ENCODE assay signal across 12 cellular contexts in the genomic region with DNA sequence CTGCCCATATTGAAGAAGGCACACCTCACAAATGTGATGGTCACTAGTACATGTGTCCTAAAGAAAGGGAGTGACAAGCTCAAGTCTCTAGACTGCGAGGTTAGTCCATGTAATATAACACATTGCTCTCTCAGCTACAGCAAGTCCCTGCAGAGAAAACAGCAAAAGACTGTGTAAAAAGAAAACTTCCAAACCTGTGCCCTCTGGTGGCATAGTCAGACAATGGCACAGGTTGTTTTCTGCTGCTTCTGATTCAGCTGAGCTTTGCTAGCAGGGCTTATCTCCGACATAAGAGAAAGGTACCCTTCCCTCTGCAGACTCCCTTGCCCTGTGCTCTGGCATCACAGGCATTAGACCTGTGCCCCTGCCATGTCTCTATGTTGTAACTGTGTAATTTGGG. TPM values are rescaled to one million over a fixed set of nuclear protein-coding genes. Genes with fewer than 3 reads are reported as not detected.
DNase-seq lines count a peak whose midpoint lies in the region; FAIRE-seq and TF ChIP-seq lines count a peak whose summit lies in the region.
"Had no signal": no experiment of that assay in that cellular context is flagged by ENCODE, and none has a peak within 500 bp of the region (broad histone marks: within the 10 kb centered on the region; RNA-seq: fewer than 3 reads in every experiment).

No MANE protein-coding gene starts in this region.

- H3K4me3 ChIP-seq in small intestine (ENCODE audit: low read depth in 1 of 2, low read length in 2 of 2) (no peak overlapping the region), coronary artery (no peak overlapping the region)

- H3K4me1 ChIP-seq in small intestine (ENCODE audit: control insufficient read depth in 2 of 2, insufficient read depth in 1 of 2, low read depth in 1 of 2, low read length in 1 of 2), result no peaks in the 10 kb centered on the region

- TF ChIP-seq CTCF in RWPE1 (conservative IDR thresholded peaks at IDR 0.05; ENCODE audit: low read depth) (no peak), glutamatergic neuron (IDR thresholded peaks at IDR 0.05; ENCODE audit: partially characterized antibody, unreplicated experiment) (peak; percentile 14), coronary artery (IDR thresholded peaks at IDR 0.05) (no peak)

- no peaks in the 10 kb centered on the region for H3K36me3 Mint-ChIP-seq in glutamatergic neuron (ENCODE audit: unreplicated experiment)
- H3K36me3 Mint-ChIP-seq: activated CD8-positive, alpha-beta memory T cell treated with anti-CD3 and anti-CD28 coated beads, Interleukin-2, amount 10 ng/mL, durations not matched to agents 7 days and 5 days had no signal

- CTCF ChIA-PET in RWPE1 (lab: Yijun Ruan, JAX), result interaction anchor here (0.7 kb wide), 1 partner anchor 1601 kb away, joined by 3 read pairs; no protein-coding TSS in a partner anchor

- POLR2A ChIA-PET in RWPE1 (lab: Yijun Ruan, JAX; ENCODE audit: low non-redundant PET), result no interaction called here

- H3K9me3 ChIP-seq in small intestine (ENCODE audit: control insufficient read depth, low read depth), result no peaks in the 10 kb centered on the region

- H3K4me1 Mint-ChIP-seq in glutamatergic neuron (ENCODE audit: low read depth, unreplicated experiment), result no peaks in the 10 kb centered on the region
- H3K4me1 Mint-ChIP-seq: activated CD8-positive, alpha-beta memory T cell treated with anti-CD3 and anti-CD28 coated beads, Interleukin-2, amount 10 ng/mL, durations not matched to agents 7 days and 5 days had no signal

- H3K36me3 ChIP-seq in small intestine (ENCODE audit: control insufficient read depth in 2 of 2, insufficient read depth in 2 of 2, low read length in 2 of 2), result no peaks in the 10 kb centered on the region

- H3K27me3 Mint-ChIP-seq in glutamatergic neuron (ENCODE audit: unreplicated experiment), result no peaks in the 10 kb centered on the region
- H3K27me3 Mint-ChIP-seq: activated CD8-positive, alpha-beta memory T cell treated with anti-CD3 and anti-CD28 coated beads, Interleukin-2, amount 10 ng/mL, durations not matched to agents 7 days and 5 days had no signal

- H3K4me3 Mint-ChIP-seq in glutamatergic neuron (ENCODE audit: unreplicated experiment), result no peak overlapping the region
- H3K4me3 Mint-ChIP-seq: activated CD8-positive, alpha-beta memory T cell treated with anti-CD3 and anti-CD28 coated beads, Interleukin-2, amount 10 ng/mL, durations not matched to agents 7 days and 5 days had no signal

- no peaks in the 10 kb centered on the region for H3K9me3 Mint-ChIP-seq in glutamatergic neuron (ENCODE audit: unreplicated experiment)

- no peaks in the 10 kb centered on the region for H3K27me3 ChIP-seq in small intestine (ENCODE audit: control insufficient read depth in 2 of 2, insufficient read depth in 2 of 2, low read length in 2 of 2)

- no peak overlapping the region for H3K27ac ChIP-seq in RWPE1
- no peak overlapping the region for H3K27ac ChIP-seq in small intestine (ENCODE audit: low read depth in 1 of 2, low read length in 1 of 2)
- no peak overlapping the region for H3K27ac ChIP-seq in coronary artery

- peak; percentile 2 for DNase-seq in NCI-H82 (lab: John Stamatoyannopoulos, UW)
- DNase-seq in NCI-H82 treated with DMSO at 0.1 percent for 48 hours (lab: John Stamatoyannopoulos, UW; ENCODE audit: unreplicated experiment), result no peak
- DNase-seq in RWPE1 (ENCODE audit: low spot score), result peak; percentile 1
- no peak for DNase-seq in glutamatergic neuron
- peak; percentile 29 for DNase-seq in small intestine
- DNase-seq in NCI-H2029 treated with DMSO at 0.1 percent for 48 hours (lab: John Stamatoyannopoulos, UW), result no peak
- DNase-seq in coronary artery (ENCODE audit: low spot score), result no peak
- no peak for DNase-seq in activated CD8-positive, alpha-beta memory T cell treated with anti-CD3 and anti-CD28 coated beads for 24 hours
- DNase-seq: activated CD8-positive, alpha-beta memory T cell treated with anti-CD3 and anti-CD28 coated beads, Interleukin-2, amount 10 ng/mL, durations not matched to agents 7 days and 5 days; HCEC 1CT; mesenchymal stem cell had no signal

- WGBS in small intestine, 3 donors, result 0 to 34% (median 19%) methylated on average over 2 of the region's 2 CpGs

- no peak for FAIRE-seq in small intestine (lab: Jason Lieb, UNC)

- H3K27ac Mint-ChIP-seq in glutamatergic neuron (ENCODE audit: unreplicated experiment), result no peak overlapping the region
- H3K27ac Mint-ChIP-seq: activated CD8-positive, alpha-beta memory T cell treated with anti-CD3 and anti-CD28 coated beads, Interleukin-2, amount 10 ng/mL, durations not matched to agents 7 days and 5 days had no signal

RNA-seq across cellular contexts. Expression of gene SERPINA7, which starts 1.4 kb away (rescaled TPM):
- not detected for total RNA-seq in glutamatergic neuron (ENCODE audit: unreplicated experiment)
- under 1 TPM in 1 of 3 donors, not detected in 2; 0.49 TPM for polyA plus RNA-seq in small intestine
- total RNA-seq: activated CD8-positive, alpha-beta memory T cell treated with anti-CD3 and anti-CD28 coated beads, Interleukin-2, amount 10 ng/mL, durations not matched to agents 7 days and 5 days; RPMI7951 had no signal

Comparison
In these comparisons a context has a peak if more than half of its experiments do, and no peak if none do; other contexts are left out.
1. DNase-seq: peak in NCI-H82 (single experiment), RWPE1 (single experiment) and small intestine (single experiment); none in NCI-H82 treated with DMSO at 0.1 percent for 48 hours (single experiment), glutamatergic neuron (single experiment), NCI-H2029 treated with DMSO at 0.1 percent for 48 hours (single experiment), coronary artery (single experiment) and activated CD8-positive, alpha-beta memory T cell treated with anti-CD3 and anti-CD28 coated beads for 24 hours (single experiment).